9 cellular contexts compared by ENCODE assay signal in genomic region chr1:204171751-204172178, GRCh38. TPM values are rescaled to one million over a fixed set of nuclear protein-coding genes. Genes with fewer than 3 reads are reported as not detected.
DNase-seq lines count a peak whose midpoint lies in the region; ATAC-seq and TF ChIP-seq lines count a peak whose summit lies in the region.
"Had no signal": no experiment of that assay in that cellular context is flagged by ENCODE, and none has a peak within 500 bp of the region (broad histone marks: within the 10 kb centered on the region; RNA-seq: fewer than 3 reads in every experiment).

No MANE protein-coding gene starts in this region.

- H3K27ac ChIP-seq in RWPE1 (no peak overlapping the region), A673 (ENCODE audit: low read depth, low read length, poor library complexity, severe bottlenecking) (no peak overlapping the region), tibial artery (no peak overlapping the region)

- H3K27me3 ChIP-seq in A673 (replicated peaks; ENCODE audit: insufficient read depth, low read depth, low read length, poor library complexity): peaks cover 5% of the 10 kb centered on the region
- peaks cover 0 to 22% of the 10 kb centered on the region in 2 donors for H3K27me3 ChIP-seq in tibial artery

- peak; percentile 41 for DNase-seq in HS-27A (ENCODE audit: low read depth)
- peak; percentile 98 for DNase-seq in RWPE1 (ENCODE audit: low spot score)
- peak; percentile 97 for DNase-seq in renal cortical epithelial cell (ENCODE audit: low read depth)
- no peak for DNase-seq in A673 (ENCODE audit: low spot score)
- no peak for DNase-seq in stimulated activated CD4-positive, alpha-beta T cell treated with anti-CD3 and anti-CD28 coated beads, Interleukin-4, amount 100 ng/mL, for 1 hour
- DNase-seq in tibial artery: no peak

- no TSS peak for BruUV-seq in A673 (replicated peaks; lab: Mats Ljungman, UMichigan)

- no peak for TF ChIP-seq CTCF in RWPE1 (conservative IDR thresholded peaks at IDR 0.05; ENCODE audit: low read depth)
- TF ChIP-seq CTCF in A673 (conservative IDR thresholded peaks at IDR 0.05; ENCODE audit: low read depth, low read length): no peak
- TF ChIP-seq CTCF in tibial artery (IDR thresholded peaks at IDR 0.05): no peak

- ATAC-seq in esophagus mucosa: peak; percentile 97
- ATAC-seq: GM12878 had no signal

- H3K4me1 ChIP-seq in A673 (ENCODE audit: insufficient read depth, low read length, poor library complexity, severe bottlenecking) (no peaks in the 10 kb centered on the region), tibial artery (no peaks in the 10 kb centered on the region)

- H3K36me3 ChIP-seq in A673 (ENCODE audit: insufficient read depth, low read length, poor library complexity, severe bottlenecking) (no peaks in the 10 kb centered on the region), tibial artery (no peaks in the 10 kb centered on the region)

- H3K9me3 ChIP-seq in A673 (ENCODE audit: low read depth, low read length, poor library complexity, severe bottlenecking) (peaks cover 13% of the 10 kb centered on the region), tibial artery (peaks cover 0 to 19% (median 11%) of the 10 kb centered on the region in 3 donors)

- POLR2A ChIA-PET in RWPE1 (lab: Yijun Ruan, JAX; ENCODE audit: low non-redundant PET): no interaction called here
- POLR2A ChIA-PET in A673 (lab: Charles Lee; ENCODE audit: low non-redundant PET): no interaction called here

- intact Hi-C loops in A673 (cut with micrococcal nuclease; ENCODE audit: unreplicated experiment) (no loop called here), tibial artery (cut with DNase I; ENCODE audit: low total_unique reads) (no loop called here)

- H3K4me3 ChIP-seq in A673 (ENCODE audit: low read depth, low read length, poor library complexity, severe bottlenecking) (no peak overlapping the region), tibial artery (no peak overlapping the region)
- H3K4me3 ChIP-seq: GM12878 had no signal

- CTCF ChIA-PET in RWPE1 (lab: Yijun Ruan, JAX): interaction anchor here (0.6 to 4.7 kb wide), 5 partner anchors 9 to 306 kb away, joined by 3 to 29 read pairs (median 7); no protein-coding TSS in a partner anchor
- CTCF ChIA-PET in A673 (lab: Charles Lee): interaction anchor here (1.0 kb wide), 1 partner anchor 9 kb away, joined by 3 read pairs; no protein-coding TSS in a partner anchor

RNA-seq across cellular contexts. Expression of gene REN, which starts 5.6 kb away (rescaled TPM):
- total RNA-seq in esophagus mucosa (not detected), renal cortical epithelial cell (not detected in 2 replicates), A673 (2021) (not detected in 2 replicates)
- total RNA-seq: GM12878, mononuclear cell had no signal

RNA-seq across cellular contexts. Expression of gene ETNK2, which starts 19.9 kb away (rescaled TPM):
- total RNA-seq in esophagus mucosa: 2.8 TPM
- total RNA-seq in renal cortical epithelial cell: 21.7 and 22.7 TPM in 2 replicates
- total RNA-seq in A673 (2021): 7.3 and 8.3 TPM in 2 replicates
- total RNA-seq: GM12878 had no signal

RNA-seq across cellular contexts. Expression of gene KISS1, which starts 24.5 kb away (rescaled TPM):
- total RNA-seq in esophagus mucosa (not detected), renal cortical epithelial cell (0.52 TPM in 1 of 2 replicates, not detected in the other), A673 (2021) (not detected in 2 replicates)
- total RNA-seq: GM12878, mononuclear cell had no signal

RNA-seq across cellular contexts. Expression of gene GOLT1A, which starts 42.0 kb away (rescaled TPM):
- total RNA-seq in esophagus mucosa: not detected
- total RNA-seq in renal cortical epithelial cell: 0.75 and 2.3 TPM in 2 replicates
- not detected in 2 replicates for total RNA-seq in A673 (2021)
- total RNA-seq: GM12878, mononuclear cell had no signal

Comparison
In these comparisons a context has a peak if more than half of its experiments do, and no peak if none do; other contexts are left out.
1. DNase-seq: peak in HS-27A (single experiment), RWPE1 (single experiment) and renal cortical epithelial cell (single experiment); none in A673 (single experiment), stimulated activated CD4-positive, alpha-beta T cell treated with anti-CD3 and anti-CD28 coated beads, Interleukin-4, amount 100 ng/mL, for 1 hour (single experiment) and tibial artery (0 of 2).